In the genomic region with DNA sequence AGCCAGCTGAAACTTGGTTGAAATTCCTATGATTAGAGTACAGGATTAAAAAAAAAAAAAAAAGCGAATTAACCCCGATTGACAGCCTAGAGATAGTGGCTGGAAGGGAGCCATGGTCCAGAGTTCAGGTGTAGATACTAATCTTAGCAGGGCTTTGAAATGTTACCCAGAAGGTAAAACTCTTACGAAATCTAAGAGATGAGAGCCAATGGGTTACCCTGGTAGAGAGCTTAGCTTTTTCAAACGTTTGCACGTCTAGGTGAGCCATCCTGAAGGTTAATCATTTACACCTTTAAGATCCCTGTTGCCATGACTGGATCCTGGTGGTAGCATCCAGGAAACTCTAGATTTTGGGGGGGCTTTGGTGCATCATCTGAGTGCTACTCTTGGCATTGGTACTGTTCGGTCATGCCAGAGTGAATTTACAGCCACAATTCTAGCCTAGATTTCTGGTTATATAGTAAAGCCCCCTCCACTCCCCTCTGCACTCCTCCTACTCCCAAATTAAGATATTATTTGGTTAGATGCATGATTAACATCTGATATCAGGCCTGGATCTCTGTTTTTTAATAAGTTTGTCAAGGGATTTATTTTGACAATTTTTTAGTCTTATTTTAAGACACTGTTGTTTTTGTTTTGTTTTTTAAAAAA, we compare ENCODE assay signal across 8 cellular contexts. TPM values are rescaled to one million over a fixed set of nuclear protein-coding genes. Genes with fewer than 3 reads are reported as not detected.
A peak's percentile ranks its signal among the peaks of the same experiment; 100 is the strongest.
DNase-seq lines count a peak whose midpoint lies in the region; TF ChIP-seq lines count a peak whose summit lies in the region.

No MANE protein-coding gene starts in this region.

- H3K36me3 ChIP-seq in ectodermal cell (ENCODE audit: control insufficient read depth, insufficient read depth, low read length) = no peaks in the 10 kb centered on the region

- H3K4me1 Mint-ChIP-seq in nephron progenitor cell = peaks cover 53% of the 10 kb centered on the region

- H3K4me3 ChIP-seq in ectodermal cell (ENCODE audit: insufficient read depth, low read depth, low read length) = peak overlapping the region; percentile 72

- H3K4me3 Mint-ChIP-seq in nephron progenitor cell = peak overlapping the region; percentile 77

- WGBS in ectodermal cell, 2 experiments = 54 to 60% methylated on average over 6 of the region's 6 CpGs

- no peak overlapping the region for H3K27ac Mint-ChIP-seq in nephron progenitor cell

- H3K9me3 Mint-ChIP-seq in nephron progenitor cell = no peaks in the 10 kb centered on the region

- H3K36me3 Mint-ChIP-seq in nephron progenitor cell (ENCODE audit: low read depth) = peaks cover 5% of the 10 kb centered on the region

- H3K4me1 ChIP-seq in ectodermal cell (ENCODE audit: control insufficient read depth, insufficient read depth, low read length) = no peaks in the 10 kb centered on the region

- H3K27me3 ChIP-seq in ectodermal cell (ENCODE audit: control insufficient read depth, insufficient read depth, low read length, poor library complexity, severe bottlenecking) = peaks cover 11% of the 10 kb centered on the region

- H3K27ac ChIP-seq in C4-2B (peak overlapping the region; percentile 82), ectodermal cell (ENCODE audit: insufficient read depth, low read depth, low read length, poor library complexity, severe bottlenecking) (no peak overlapping the region)

- DNase-seq in LoVo (ENCODE audit: low spot score) (peak; percentile 83), nephron progenitor cell (no peak), NCI-H128 (lab: John Stamatoyannopoulos, UW; ENCODE audit: unreplicated experiment) (no peak), NCI-H774 (lab: John Stamatoyannopoulos, UW) (no peak), GDM1 (lab: John Stamatoyannopoulos, UW) (no peak), islet precursor cell (no peak)

- TF ChIP-seq CTCF in C4-2B (conservative IDR thresholded peaks at IDR 0.05) (no peak), nephron progenitor cell (IDR thresholded peaks at IDR 0.05) (no peak)

- H3K27me3 Mint-ChIP-seq in nephron progenitor cell (ENCODE audit: low read depth, poor library complexity) = peaks cover 39% of the 10 kb centered on the region

- H3K9me3 ChIP-seq in ectodermal cell (ENCODE audit: control insufficient read depth, low read length) = no peaks in the 10 kb centered on the region

RNA-seq across cellular contexts. Expression of gene AGFG2, which starts 1.2 kb away (rescaled TPM):
- 4.9 TPM for polyA plus RNA-seq in ectodermal cell (2013, experiment 1 of 4)
- polyA plus RNA-seq in ectodermal cell (2013, experiment 2 of 4) = 4.9 TPM
- polyA plus RNA-seq in ectodermal cell (2013, experiment 3 of 4) = 4.3 TPM
- 4.7 TPM for polyA plus RNA-seq in ectodermal cell (2013, experiment 4 of 4)

RNA-seq across cellular contexts. Expression of gene SAP25, which starts 33.5 kb away (rescaled TPM):
- polyA plus RNA-seq in ectodermal cell (2013, experiment 1 of 4) = 2.5 TPM
- 2.1 TPM for polyA plus RNA-seq in ectodermal cell (2013, experiment 2 of 4)
- 1.6 TPM for polyA plus RNA-seq in ectodermal cell (2013, experiment 3 of 4)
- polyA plus RNA-seq in ectodermal cell (2013, experiment 4 of 4) = 3.2 TPM

RNA-seq across cellular contexts. Expression of gene LRCH4, which starts 45.7 kb away (rescaled TPM):
- 44.7 TPM for polyA plus RNA-seq in ectodermal cell (2013, experiment 1 of 4)
- polyA plus RNA-seq in ectodermal cell (2013, experiment 2 of 4) = 42.4 TPM
- polyA plus RNA-seq in ectodermal cell (2013, experiment 3 of 4) = 34.5 TPM
- 37.7 TPM for polyA plus RNA-seq in ectodermal cell (2013, experiment 4 of 4)

RNA-seq across cellular contexts. Expression of gene FBXO24, which starts 45.9 kb away (rescaled TPM):
- 2.2 TPM for polyA plus RNA-seq in ectodermal cell (2013, experiment 1 of 4)
- 1.5 TPM for polyA plus RNA-seq in ectodermal cell (2013, experiment 2 of 4)
- polyA plus RNA-seq in ectodermal cell (2013, experiment 3 of 4) = 1.3 TPM
- 1.3 TPM for polyA plus RNA-seq in ectodermal cell (2013, experiment 4 of 4)

RNA-seq across cellular contexts. Expression of gene NYAP1, which starts 56.5 kb away (rescaled TPM):
- 7.0 TPM for polyA plus RNA-seq in ectodermal cell (2013, experiment 1 of 4)
- 5.4 TPM for polyA plus RNA-seq in ectodermal cell (2013, experiment 2 of 4)
- polyA plus RNA-seq in ectodermal cell (2013, experiment 3 of 4) = 8.4 TPM
- 6.9 TPM for polyA plus RNA-seq in ectodermal cell (2013, experiment 4 of 4)
